In genomic region chr6:157630463-157631080, GRCh38 we compare ENCODE assay signal across 21 cellular contexts.
DNase-seq lines count a peak whose midpoint lies in the region; ATAC-seq, FAIRE-seq and TF ChIP-seq lines count a peak whose summit lies in the region.
"Had no signal": no experiment of that assay in that cellular context is flagged by ENCODE, and none has a peak within 500 bp of the region (broad histone marks: within the 10 kb centered on the region; RNA-seq: fewer than 3 reads in every experiment).

No MANE protein-coding gene starts in this region.

- intact Hi-C loops in activated CD8-positive, alpha-beta T cell treated with anti-CD3 and anti-CD28 coated beads for 36 hours (cut with micrococcal nuclease): no loop called here

- CTCF ChIA-PET in activated CD8-positive, alpha-beta T cell treated with anti-CD3 and anti-CD28 coated beads for 36 hours (lab: Charles Lee): no interaction called here
- CTCF ChIA-PET in activated CD8-positive, alpha-beta T cell treated with anti-CD3 and anti-CD28 coated beads, Interleukin-2, amount 10 ng/mL, durations not matched to agents 7 days and 5 days (lab: Charles Lee): no interaction called here

- TF ChIP-seq CTCF in activated CD8-positive, alpha-beta T cell treated with anti-CD3 and anti-CD28 coated beads for 36 hours (IDR thresholded peaks at IDR 0.05): no peak

- POLR2A ChIA-PET in activated CD8-positive, alpha-beta T cell treated with anti-CD3 and anti-CD28 coated beads for 36 hours (lab: Charles Lee): no interaction called here
- POLR2A ChIA-PET in activated CD8-positive, alpha-beta T cell treated with anti-CD3 and anti-CD28 coated beads, Interleukin-2, amount 10 ng/mL, durations not matched to agents 7 days and 5 days (lab: Charles Lee): no interaction called here

- H3K4me3 Mint-ChIP-seq in activated CD8-positive, alpha-beta T cell treated with anti-CD3 and anti-CD28 coated beads for 36 hours: no peak overlapping the region
- no peak overlapping the region for H3K4me3 Mint-ChIP-seq in activated CD8-positive, alpha-beta T cell treated with anti-CD3 and anti-CD28 coated beads, Interleukin-2, amount 10 ng/mL, durations not matched to agents 7 days and 5 days
- H3K4me3 Mint-ChIP-seq: B cell; CD4-positive, alpha-beta T cell; GM23338 had no signal

- no peaks in the 10 kb centered on the region for H3K9me3 Mint-ChIP-seq in activated CD8-positive, alpha-beta T cell treated with anti-CD3 and anti-CD28 coated beads for 36 hours
- no peaks in the 10 kb centered on the region for H3K9me3 Mint-ChIP-seq in activated CD8-positive, alpha-beta T cell treated with anti-CD3 and anti-CD28 coated beads, Interleukin-2, amount 10 ng/mL, durations not matched to agents 7 days and 5 days (ENCODE audit: insufficient read depth)
- H3K9me3 Mint-ChIP-seq: CD4-positive, alpha-beta T cell; GM23338 had no signal

- FAIRE-seq in HTR-8/SVneo (lab: Jason Lieb, UNC) (peak; percentile 96), urothelium cell line (lab: Jason Lieb, UNC) (peak; percentile 98)
- FAIRE-seq: GM19239 had no signal

- no peak for TF ChIP-seq POLR2A in erythroblast (IDR thresholded peaks at IDR 0.05; ENCODE audit: low read length)

- no peaks in the 10 kb centered on the region for H3K36me3 Mint-ChIP-seq in activated CD8-positive, alpha-beta T cell treated with anti-CD3 and anti-CD28 coated beads for 36 hours (ENCODE audit: low read depth)
- no peaks in the 10 kb centered on the region for H3K36me3 Mint-ChIP-seq in activated CD8-positive, alpha-beta T cell treated with anti-CD3 and anti-CD28 coated beads, Interleukin-2, amount 10 ng/mL, durations not matched to agents 7 days and 5 days (ENCODE audit: low read depth)

- no peak overlapping the region for H3K27ac Mint-ChIP-seq in activated CD8-positive, alpha-beta T cell treated with anti-CD3 and anti-CD28 coated beads for 36 hours
- no peak overlapping the region for H3K27ac Mint-ChIP-seq in activated CD8-positive, alpha-beta T cell treated with anti-CD3 and anti-CD28 coated beads, Interleukin-2, amount 10 ng/mL, durations not matched to agents 7 days and 5 days
- H3K27ac Mint-ChIP-seq: B cell; CD4-positive, alpha-beta T cell; GM23338 had no signal

- peak; percentile 10 for ATAC-seq in activated CD8-positive, alpha-beta T cell treated with anti-CD3 and anti-CD28 coated beads for 36 hours
- ATAC-seq in activated CD8-positive, alpha-beta T cell treated with anti-CD3 and anti-CD28 coated beads, Interleukin-2, amount 10 ng/mL, durations not matched to agents 7 days and 5 days: no peak
- ATAC-seq in GM21717 (IDR thresholded peaks at IDR 0.05; ENCODE audit: unreplicated experiment): no peak
- ATAC-seq: GM23338 had no signal

- no peaks in the 10 kb centered on the region for H3K27me3 Mint-ChIP-seq in activated CD8-positive, alpha-beta T cell treated with anti-CD3 and anti-CD28 coated beads for 36 hours
- no peaks in the 10 kb centered on the region for H3K27me3 Mint-ChIP-seq in activated CD8-positive, alpha-beta T cell treated with anti-CD3 and anti-CD28 coated beads, Interleukin-2, amount 10 ng/mL, durations not matched to agents 7 days and 5 days (ENCODE audit: low read depth)
- H3K27me3 Mint-ChIP-seq: B cell; CD4-positive, alpha-beta T cell had no signal

- DNase-seq in activated CD8-positive, alpha-beta T cell treated with anti-CD3 and anti-CD28 coated beads for 36 hours: no peak
- no peak for DNase-seq in activated CD8-positive, alpha-beta T cell treated with anti-CD3 and anti-CD28 coated beads, Interleukin-2, amount 10 ng/mL, durations not matched to agents 7 days and 5 days
- DNase-seq in HTR-8/SVneo (ENCODE audit: insufficient read length, low spot score): no peak
- DNase-seq in erythroblast (lab: John Stamatoyannopoulos, UW): peak; percentile 24 to 28
- DNase-seq in urothelium cell line (ENCODE audit: low spot score): no peak
- DNase-seq in NCI-H2081 (lab: John Stamatoyannopoulos, UW): no peak
- DNase-seq in NCI-H187 treated with DMSO at 0.1 percent for 48 hours (lab: John Stamatoyannopoulos, UW): no peak
- DNase-seq: Caco-2; CD4-positive, alpha-beta T cell; DMS153; GDM1; KBM-7; NCI-H1694 treated with DMSO at 0.1 percent for 48 hours; NCI-H226; NCI-H524 treated with DMSO at 0.1 percent for 48 hours; PC-9; SIG-M5 had no signal

- peaks cover 7% of the 10 kb centered on the region for H3K4me1 Mint-ChIP-seq in activated CD8-positive, alpha-beta T cell treated with anti-CD3 and anti-CD28 coated beads for 36 hours (ENCODE audit: low read depth)
- peaks cover 8% of the 10 kb centered on the region for H3K4me1 Mint-ChIP-seq in activated CD8-positive, alpha-beta T cell treated with anti-CD3 and anti-CD28 coated beads, Interleukin-2, amount 10 ng/mL, durations not matched to agents 7 days and 5 days (ENCODE audit: low read depth)

Comparison
In these comparisons a context has a peak if more than half of its experiments do, and no peak if none do; other contexts are left out.
1. DNase-seq: peak in erythroblast (2 of 2); none in activated CD8-positive, alpha-beta T cell treated with anti-CD3 and anti-CD28 coated beads for 36 hours (single experiment), activated CD8-positive, alpha-beta T cell treated with anti-CD3 and anti-CD28 coated beads, Interleukin-2, amount 10 ng/mL, durations not matched to agents 7 days and 5 days (single experiment), HTR-8/SVneo (single experiment), urothelium cell line (single experiment), NCI-H2081 (0 of 2) and NCI-H187 treated with DMSO at 0.1 percent for 48 hours (single experiment).